ENCODE assay signal across 19 cellular contexts in genomic region chr12:98821232-98821631, GRCh38.
DNase-seq lines count a peak whose midpoint lies in the region; ATAC-seq lines count a peak whose summit lies in the region.
"Had no signal": no experiment of that assay in that cellular context is flagged by ENCODE, and none has a peak within 500 bp of the region (broad histone marks: within the 10 kb centered on the region; RNA-seq: fewer than 3 reads in every experiment).

No MANE protein-coding gene starts in this region.

- DNase-seq in NT2/D1 (ENCODE audit: low read depth, low spot score) (peak; percentile 71), caudate nucleus (lab: John Stamatoyannopoulos, UW) (no peak), sciatic nerve (ENCODE audit: low spot score) (no peak), HPDE6-E6E7 (ENCODE audit: extremely low spot score) (no peak), SKM-1 (lab: John Stamatoyannopoulos, UW; ENCODE audit: unreplicated experiment) (no peak)
- DNase-seq in activated CD4-positive, alpha-beta T cell treated with anti-CD3 and anti-CD28 coated beads, Interleukin-2, amount 10 ng/mL, durations not matched to agents 7 days and 5 days, result no peak
- DNase-seq: DMS53, GF-D8, GM23248, MV-4-11, NCI-H1694 treated with DMSO at 0.1 percent for 48 hours, NCI-H69, PC-3, Right ventricle myocardium superior had no signal

- intact Hi-C loops in sciatic nerve (cut with DNase I), result loop anchor here (1.0 kb wide), 1 partner anchor 23 kb away; no protein-coding TSS in a partner anchor

- no peaks in the 10 kb centered on the region for H3K36me3 Mint-ChIP-seq in activated CD4-positive, alpha-beta T cell treated with anti-CD3 and anti-CD28 coated beads, Interleukin-2, amount 10 ng/mL, durations not matched to agents 7 days and 5 days (ENCODE audit: low read depth)

- H3K4me3 Mint-ChIP-seq in activated CD4-positive, alpha-beta T cell treated with anti-CD3 and anti-CD28 coated beads, Interleukin-2, amount 10 ng/mL, durations not matched to agents 7 days and 5 days, result no peak overlapping the region
- H3K4me3 Mint-ChIP-seq: B cell, IgD-negative memory B cell had no signal

- H3K27me3 Mint-ChIP-seq in activated CD4-positive, alpha-beta T cell treated with anti-CD3 and anti-CD28 coated beads, Interleukin-2, amount 10 ng/mL, durations not matched to agents 7 days and 5 days, result peaks cover 16% of the 10 kb centered on the region

- ATAC-seq in sciatic nerve (peak; percentile 20), GM18907 (IDR thresholded peaks at IDR 0.05; ENCODE audit: unreplicated experiment) (no peak)
- ATAC-seq: A549, PC-3 had no signal

- peaks cover 3% of the 10 kb centered on the region for H3K4me1 ChIP-seq in NT2/D1 (ENCODE audit: insufficient read depth, insufficient read length)
- H3K4me1 ChIP-seq: A549 had no signal

- no peaks in the 10 kb centered on the region for H3K9me3 ChIP-seq in NT2/D1 (ENCODE audit: insufficient read depth, low read length)
- H3K9me3 ChIP-seq: A549 had no signal

- peak overlapping the region; percentile 33 for H3K27ac ChIP-seq in caudate nucleus (ENCODE audit: low read depth, low read length)
- H3K27ac ChIP-seq in layer of hippocampus (ENCODE audit: low read depth, low read length), result peak overlapping the region; percentile 27
- H3K27ac ChIP-seq: A549, GM23248 had no signal

- POLR2A ChIA-PET in activated CD4-positive, alpha-beta T cell treated with anti-CD3 and anti-CD28 coated beads, Interleukin-2, amount 10 ng/mL, durations not matched to agents 7 days and 5 days (lab: Charles Lee), result no interaction called here

- H3K27me3 ChIP-seq in NT2/D1 (ENCODE audit: insufficient read depth, insufficient read length) (no peaks in the 10 kb centered on the region), layer of hippocampus (ENCODE audit: control insufficient read depth, insufficient read depth, low read length) (no peaks in the 10 kb centered on the region)

- no peak overlapping the region for H3K4me3 ChIP-seq in NT2/D1 (ENCODE audit: insufficient read length, low read depth)
- H3K4me3 ChIP-seq: A549, GM23248 had no signal

- no peak overlapping the region for H3K27ac Mint-ChIP-seq in activated CD4-positive, alpha-beta T cell treated with anti-CD3 and anti-CD28 coated beads, Interleukin-2, amount 10 ng/mL, durations not matched to agents 7 days and 5 days
- H3K27ac Mint-ChIP-seq: B cell, IgD-negative memory B cell had no signal

- H3K36me3 ChIP-seq in NT2/D1 (ENCODE audit: insufficient read depth, insufficient read length, low read length), result no peaks in the 10 kb centered on the region

- no peaks in the 10 kb centered on the region for H3K4me1 Mint-ChIP-seq in activated CD4-positive, alpha-beta T cell treated with anti-CD3 and anti-CD28 coated beads, Interleukin-2, amount 10 ng/mL, durations not matched to agents 7 days and 5 days
- H3K4me1 Mint-ChIP-seq: B cell, IgD-negative memory B cell had no signal

- H3K9ac ChIP-seq in NT2/D1 (ENCODE audit: insufficient read length, low read depth), result no peak overlapping the region
- H3K9ac ChIP-seq: GM23248 had no signal

- no peaks in the 10 kb centered on the region for H3K9me3 Mint-ChIP-seq in activated CD4-positive, alpha-beta T cell treated with anti-CD3 and anti-CD28 coated beads, Interleukin-2, amount 10 ng/mL, durations not matched to agents 7 days and 5 days
- H3K9me3 Mint-ChIP-seq: IgD-negative memory B cell had no signal

- CTCF ChIA-PET in activated CD4-positive, alpha-beta T cell treated with anti-CD3 and anti-CD28 coated beads, Interleukin-2, amount 10 ng/mL, durations not matched to agents 7 days and 5 days (lab: Charles Lee), result interaction anchor here (0.6 kb wide), 1 partner anchor 445 kb away, joined by 3 read pairs; no protein-coding TSS in a partner anchor
